In genomic region chr7:102466097-102466496, GRCh38 we compare ENCODE assay signal across 8 cellular contexts. TPM values are rescaled to one million over a fixed set of nuclear protein-coding genes. Genes with fewer than 3 reads are reported as not detected.
DNase-seq lines count a peak whose midpoint lies in the region; ATAC-seq and TF ChIP-seq lines count a peak whose summit lies in the region.

No MANE protein-coding gene starts in this region.

- POLR2A ChIA-PET in CD8-positive, alpha-beta memory T cell (lab: Charles Lee): interaction anchor here (1.2 to 1.3 kb wide), 2 partner anchors 40 to 50 kb away, joined by 3 to 4 read pairs; no protein-coding TSS in a partner anchor

- H3K9me3 Mint-ChIP-seq in CD8-positive, alpha-beta memory T cell: no peaks in the 10 kb centered on the region
- H3K9me3 Mint-ChIP-seq in neural crest cell: no peaks in the 10 kb centered on the region

- H3K36me3 Mint-ChIP-seq in CD8-positive, alpha-beta memory T cell: peaks cover 0 to 18% (median 0%) of the 10 kb centered on the region in 3 donors
- peaks cover 3% of the 10 kb centered on the region for H3K36me3 Mint-ChIP-seq in neural crest cell (ENCODE audit: low read depth)

- peak overlapping the region; percentile 94 for H3K4me3 ChIP-seq in CD8-positive, alpha-beta memory T cell (ENCODE audit: low read length)
- peak overlapping the region; percentile 90 for H3K4me3 ChIP-seq in Loucy (ENCODE audit: low read length, poor library complexity, severe bottlenecking)
- peak overlapping the region; percentile 87 for H3K4me3 ChIP-seq in coronary artery

- H3K9me3 ChIP-seq in CD8-positive, alpha-beta memory T cell (ENCODE audit: low read length): no peaks in the 10 kb centered on the region
- H3K9me3 ChIP-seq in Loucy (ENCODE audit: insufficient read depth, low read depth, low read length): no peaks in the 10 kb centered on the region

- no peaks in the 10 kb centered on the region for H3K27me3 ChIP-seq in CD8-positive, alpha-beta memory T cell (ENCODE audit: insufficient read depth, low read length, poor library complexity, severe bottlenecking)
- H3K27me3 ChIP-seq in Loucy (ENCODE audit: insufficient read depth, low read length, poor library complexity, severe bottlenecking): no peaks in the 10 kb centered on the region

- ATAC-seq in HG03139 (IDR thresholded peaks at IDR 0.05; ENCODE audit: unreplicated experiment): no peak
- ATAC-seq in HG03439 (IDR thresholded peaks at IDR 0.05; ENCODE audit: unreplicated experiment): no peak
- ATAC-seq in HG03108 (IDR thresholded peaks at IDR 0.05; ENCODE audit: unreplicated experiment): no peak

- H2AFZ ChIP-seq in Loucy (ENCODE audit: low read length): no peak overlapping the region

- H3K27me3 Mint-ChIP-seq in CD8-positive, alpha-beta memory T cell: no peaks in the 10 kb centered on the region
- no peaks in the 10 kb centered on the region for H3K27me3 Mint-ChIP-seq in neural crest cell (ENCODE audit: low read depth)

- H4K20me1 ChIP-seq in Loucy (ENCODE audit: insufficient read depth, low read length, poor library complexity, severe bottlenecking): no peaks in the 10 kb centered on the region

- peak overlapping the region; percentile 83 to 96 (median 92) for H3K4me3 Mint-ChIP-seq in CD8-positive, alpha-beta memory T cell
- H3K4me3 Mint-ChIP-seq in neural crest cell: peak overlapping the region; percentile 97

- no peak overlapping the region for H3K27ac ChIP-seq in CD8-positive, alpha-beta memory T cell (ENCODE audit: low read depth, low read length)
- H3K27ac ChIP-seq in coronary artery: no peak overlapping the region

- H3K79me2 ChIP-seq in Loucy (ENCODE audit: insufficient read depth, low read length): peaks cover 36% of the 10 kb centered on the region

- peaks cover 21% of the 10 kb centered on the region for H3K4me1 ChIP-seq in CD8-positive, alpha-beta memory T cell (ENCODE audit: insufficient read depth, low read length)
- H3K4me1 ChIP-seq in Loucy (ENCODE audit: insufficient read depth, low read length, poor library complexity, severe bottlenecking): peaks cover 20% of the 10 kb centered on the region

- H3K4me2 ChIP-seq in Loucy (ENCODE audit: low read depth, low read length, poor library complexity, severe bottlenecking): peak overlapping the region; percentile 82

- TF ChIP-seq CTCF in Loucy (conservative IDR thresholded peaks at IDR 0.05; ENCODE audit: low read length) (no peak), coronary artery (IDR thresholded peaks at IDR 0.05) (no peak), neural crest cell (conservative IDR thresholded peaks at IDR 0.05) (no peak)

- DNase-seq in CD8-positive, alpha-beta memory T cell: peak in 1 of 5 donors; percentile 18
- DNase-seq in coronary artery (ENCODE audit: low spot score) (no peak), neural crest cell (ENCODE audit: low read depth, low spot score) (no peak), DMS53 treated with DMSO at 0.1 percent for 48 hours (lab: John Stamatoyannopoulos, UW; ENCODE audit: unreplicated experiment) (no peak)

- no peaks in the 10 kb centered on the region for H3K36me3 ChIP-seq in CD8-positive, alpha-beta memory T cell (ENCODE audit: insufficient read depth, low read length)
- no peaks in the 10 kb centered on the region for H3K36me3 ChIP-seq in Loucy (ENCODE audit: insufficient read depth, low read length)

- no peak overlapping the region for H3K9ac ChIP-seq in Loucy (ENCODE audit: low read depth, low read length, poor library complexity, severe bottlenecking)

- peaks cover 29 to 41% (median 37%) of the 10 kb centered on the region in 3 donors for H3K4me1 Mint-ChIP-seq in CD8-positive, alpha-beta memory T cell
- peaks cover 24% of the 10 kb centered on the region for H3K4me1 Mint-ChIP-seq in neural crest cell

- CTCF ChIA-PET in CD8-positive, alpha-beta memory T cell (lab: Charles Lee): interaction anchor here (1.3 to 3.6 kb wide), 4 partner anchors 27 to 61 kb away, joined by 3 to 19 read pairs (median 6); no protein-coding TSS in a partner anchor

- peak overlapping the region in 3 of 8 donors; percentile 23 to 70 (median 47) for H3K27ac Mint-ChIP-seq in CD8-positive, alpha-beta memory T cell
- H3K27ac Mint-ChIP-seq in neural crest cell (ENCODE audit: unreplicated experiment): no peak overlapping the region

- no peaks in the 10 kb centered on the region for H3K9me2 ChIP-seq in Loucy (replicated peaks; ENCODE audit: low read depth, low read length)

- H3F3A ChIP-seq in Loucy (ENCODE audit: low read depth): no peaks in the 10 kb centered on the region

RNA-seq across cellular contexts. Expression of gene LRWD1, which starts 1.3 kb away (rescaled TPM):
- total RNA-seq in CD8-positive, alpha-beta memory T cell: 10 to 100 TPM; 29.9 to 30.1 TPM
- polyA plus RNA-seq in CD8-positive, alpha-beta memory T cell: 14.6 TPM
- 36.7 and 43.2 TPM in 2 replicates for total RNA-seq in neural crest cell

RNA-seq across cellular contexts. Expression of gene ALKBH4, which starts 1.4 kb away (rescaled TPM):
- 10 to 100 TPM; 11.3 to 13.2 TPM for total RNA-seq in CD8-positive, alpha-beta memory T cell
- 20.1 TPM for polyA plus RNA-seq in CD8-positive, alpha-beta memory T cell
- total RNA-seq in neural crest cell: 16.9 and 20.6 TPM in 2 replicates

RNA-seq across cellular contexts. Expression of gene POLR2J, which starts 12.6 kb away (rescaled TPM):
- 10 to 100 TPM; 76.1 to 77.4 TPM for total RNA-seq in CD8-positive, alpha-beta memory T cell
- 129 TPM for polyA plus RNA-seq in CD8-positive, alpha-beta memory T cell
- total RNA-seq in neural crest cell: 61.1 and 62.1 TPM in 2 replicates

RNA-seq across cellular contexts. Expression of gene ORAI2, which starts 32.7 kb away (rescaled TPM):
- total RNA-seq in CD8-positive, alpha-beta memory T cell: 10 to 100 TPM; 66.9 to 68.9 TPM
- 47.7 TPM for polyA plus RNA-seq in CD8-positive, alpha-beta memory T cell
- total RNA-seq in neural crest cell: 48.5 and 51.3 TPM in 2 replicates

RNA-seq across cellular contexts. Expression of gene RASA4B, which starts 51.5 kb away (rescaled TPM):
- total RNA-seq in CD8-positive, alpha-beta memory T cell: 10 to 100 TPM; 22.0 to 23.9 TPM
- polyA plus RNA-seq in CD8-positive, alpha-beta memory T cell: 10.8 TPM
- total RNA-seq in neural crest cell: 4.5 and 7.2 TPM in 2 replicates
